In the genomic region with DNA sequence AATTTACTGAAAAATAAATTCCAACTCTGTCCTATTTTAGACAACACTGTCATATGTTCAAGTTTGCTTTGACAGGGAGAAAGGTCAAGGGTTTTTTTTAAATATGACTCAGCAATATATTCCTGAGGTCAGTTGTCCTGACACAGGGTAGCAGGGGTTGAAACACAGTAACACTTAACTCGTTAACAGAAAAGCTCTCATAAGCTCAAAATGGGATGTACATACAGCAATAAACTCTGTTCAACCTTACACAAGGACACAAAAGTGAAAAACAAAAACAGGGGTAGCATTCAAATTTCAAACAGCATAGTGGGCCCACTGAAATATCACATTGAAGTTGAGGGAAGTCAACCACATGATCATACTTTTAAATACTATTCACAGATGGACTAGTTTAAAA, we compare ENCODE assay signal across 24 cellular contexts.
"Had no signal": no experiment of that assay in that cellular context is flagged by ENCODE, and none has a peak within 500 bp of the region (broad histone marks: within the 10 kb centered on the region; RNA-seq: fewer than 3 reads in every experiment).

No MANE protein-coding gene starts in this region.

- H3K36me3 ChIP-seq: pancreas, suprapubic skin, thyroid gland, upper lobe of left lung, uterus had no signal

- H3K4me1 ChIP-seq: foreskin keratinocyte, pancreas, suprapubic skin, thyroid gland, upper lobe of left lung, uterus had no signal

- H3K27me3 Mint-ChIP-seq: dendritic cell treated with granulocyte-macrophage colony-stimulating factor and Interleukin-4, amounts not matched to agents 40 ng/mL and 50 ng/mL, for 4 days; progenitor cell of endocrine pancreas had no signal

- H3K4me3 Mint-ChIP-seq: dendritic cell treated with granulocyte-macrophage colony-stimulating factor and Interleukin-4, amounts not matched to agents 40 ng/mL and 50 ng/mL, for 4 days; natural killer cell treated with Interleukin-12 subunit alpha and Interleukin-12 subunit beta and Interleukin-15 and Interleukin-18, amount 100 ng/mL, for 72 hours; stimulated activated effector memory CD8-positive, alpha-beta T cell treated with anti-CD3 and anti-CD28 coated beads, Interleukin-12 subunit alpha, Interleukin-12 subunit beta, amount 100 ng/mL, for 72 hours had no signal

- H3K27ac ChIP-seq: foreskin keratinocyte, hepatocyte, pancreas, suprapubic skin, thyroid gland, upper lobe of left lung, uterus had no signal

- H3K9me3 Mint-ChIP-seq: dendritic cell treated with granulocyte-macrophage colony-stimulating factor and Interleukin-4, amounts not matched to agents 40 ng/mL and 50 ng/mL, for 4 days had no signal

- H3K4me1 Mint-ChIP-seq: stimulated activated effector memory CD8-positive, alpha-beta T cell treated with anti-CD3 and anti-CD28 coated beads, Interleukin-12 subunit alpha, Interleukin-12 subunit beta, amount 100 ng/mL, for 72 hours had no signal

- H3K27me3 ChIP-seq: foreskin keratinocyte, hepatocyte, pancreas, suprapubic skin, thyroid gland, upper lobe of left lung, uterus had no signal

- FAIRE-seq: kidney, pancreas had no signal

- H3K4me2 ChIP-seq: hepatocyte had no signal

- H3K79me2 ChIP-seq: hepatocyte had no signal

- H3K9me3 ChIP-seq: pancreas, suprapubic skin, thyroid gland, upper lobe of left lung, uterus had no signal

- H3K27ac Mint-ChIP-seq: dendritic cell treated with granulocyte-macrophage colony-stimulating factor and Interleukin-4, amounts not matched to agents 40 ng/mL and 50 ng/mL, for 4 days; natural killer cell treated with Interleukin-12 subunit alpha and Interleukin-12 subunit beta and Interleukin-15 and Interleukin-18, amount 100 ng/mL, for 72 hours; stimulated activated effector memory CD8-positive, alpha-beta T cell treated with anti-CD3 and anti-CD28 coated beads, Interleukin-12 subunit alpha, Interleukin-12 subunit beta, amount 100 ng/mL, for 72 hours had no signal

- H3K36me3 Mint-ChIP-seq: natural killer cell treated with Interleukin-12 subunit alpha and Interleukin-12 subunit beta and Interleukin-15 and Interleukin-18, amount 100 ng/mL, for 72 hours; stimulated activated effector memory CD8-positive, alpha-beta T cell treated with anti-CD3 and anti-CD28 coated beads, Interleukin-12 subunit alpha, Interleukin-12 subunit beta, amount 100 ng/mL, for 72 hours had no signal

- DNase-seq: erythroblast; foreskin keratinocyte; head of caudate nucleus; kidney; left cardiac atrium; left ventricle myocardium superior; mesenchymal stem cell; midbrain; occipital lobe; pancreas; right cardiac atrium; stimulated activated CD4-positive, alpha-beta T cell treated with anti-CD3 and anti-CD28 coated beads, Interleukin-4, amount 100 ng/mL, for 1 hour; stimulated activated CD8-positive, alpha-beta memory T cell treated with anti-CD3 and anti-CD28 coated beads, Interleukin-4, amount 100 ng/mL, for 48 hours; stimulated activated naive CD8-positive, alpha-beta T cell treated with anti-CD3 and anti-CD28 coated beads, Interleukin-15, Interleukin-2, amounts not matched to agents 100 U/mL and 50 U/mL, for 24 hours; thyroid gland; upper lobe of left lung; uterus had no signal

- H3K4me3 ChIP-seq: hepatocyte, lung, pancreas, suprapubic skin, thyroid gland, upper lobe of left lung, uterus had no signal

- H2AFZ ChIP-seq: hepatocyte had no signal

- ATAC-seq: foreskin keratinocyte; left cardiac atrium; left ventricle myocardium superior; natural killer cell treated with Interleukin-12 subunit alpha and Interleukin-12 subunit beta and Interleukin-15 and Interleukin-18, amount 100 ng/mL, for 72 hours; stimulated activated effector memory CD8-positive, alpha-beta T cell treated with anti-CD3 and anti-CD28 coated beads, Interleukin-12 subunit alpha, Interleukin-12 subunit beta, amount 100 ng/mL, for 72 hours; stimulated activated naive CD8-positive, alpha-beta T cell treated with anti-CD3 and anti-CD28 coated beads, Interleukin-15, Interleukin-2, amounts not matched to agents 100 U/mL and 50 U/mL, for 24 hours had no signal
